Comparison of ENCODE assay signal across 17 cellular contexts in genomic region chr20:23920408-23920780, GRCh38. TPM values are rescaled to one million over a fixed set of nuclear protein-coding genes. Genes with fewer than 3 reads are reported as not detected.
DNase-seq lines count a peak whose midpoint lies in the region; ATAC-seq, FAIRE-seq and TF ChIP-seq lines count a peak whose summit lies in the region.
"Had no signal": no experiment of that assay in that cellular context is flagged by ENCODE, and none has a peak within 500 bp of the region (broad histone marks: within the 10 kb centered on the region; RNA-seq: fewer than 3 reads in every experiment).

No MANE protein-coding gene starts in this region.

- no peak for ATAC-seq in stimulated activated naive CD8-positive, alpha-beta T cell treated with anti-CD3 and anti-CD28 coated beads, Interleukin-15, Interleukin-2, amounts not matched to agents 100 U/mL and 50 U/mL, for 24 hours
- ATAC-seq in HG03571 (IDR thresholded peaks at IDR 0.05; ENCODE audit: unreplicated experiment) (no peak), heart left ventricle (no peak)

- no peak for FAIRE-seq in GM12891 (lab: Jason Lieb, UNC)
- FAIRE-seq: islet of Langerhans had no signal

- no peaks in the 10 kb centered on the region for H3K36me3 Mint-ChIP-seq in stimulated activated naive CD8-positive, alpha-beta T cell treated with anti-CD3 and anti-CD28 coated beads, Interleukin-15, Interleukin-2, amounts not matched to agents 100 ng/mL and 50 ng/mL, for 24 hours (ENCODE audit: low read depth)
- H3K36me3 Mint-ChIP-seq in immature natural killer cell, result peaks cover 0 to 4% (median 0%) of the 10 kb centered on the region in 3 donors
- H3K36me3 Mint-ChIP-seq: activated CD4-positive, alpha-beta memory T cell treated with anti-CD3 and anti-CD28 coated beads for 36 hours had no signal

- H3K4me1 ChIP-seq in SJSA1 (replicated peaks), result peaks cover 35% of the 10 kb centered on the region
- peaks cover 0 to 14% (median 0%) of the 10 kb centered on the region in 12 donors for H3K4me1 ChIP-seq in heart left ventricle
- H3K4me1 ChIP-seq: vagina had no signal

- H3K4me3 Mint-ChIP-seq in stimulated activated naive CD8-positive, alpha-beta T cell treated with anti-CD3 and anti-CD28 coated beads, Interleukin-15, Interleukin-2, amounts not matched to agents 100 ng/mL and 50 ng/mL, for 24 hours, result no peak overlapping the region
- peak overlapping the region; percentile 16 to 64 (median 49) for H3K4me3 Mint-ChIP-seq in immature natural killer cell
- H3K4me3 Mint-ChIP-seq: activated CD4-positive, alpha-beta memory T cell treated with anti-CD3 and anti-CD28 coated beads for 36 hours; activated T-helper 1 cell treated with anti-CD3 and anti-CD28 coated beads, Interleukin-12 subunit alpha, Interleukin-12 subunit beta, Interleukin-2, Interleukin-4 antibody, amounts not matched to agents 30 ng/mL and 10 ng/mL and 1 ng/mL, durations not matched to agents 14 hours and 24 hours and 36 hours; HFFc6 had no signal

- H3K36me3 ChIP-seq in SJSA1 (no peaks in the 10 kb centered on the region), heart left ventricle (no peaks in the 10 kb centered on the region)
- H3K36me3 ChIP-seq: heart right ventricle, vagina had no signal

- H3K27ac Mint-ChIP-seq in stimulated activated naive CD8-positive, alpha-beta T cell treated with anti-CD3 and anti-CD28 coated beads, Interleukin-15, Interleukin-2, amounts not matched to agents 100 ng/mL and 50 ng/mL, for 24 hours, result peak overlapping the region; percentile 1
- H3K27ac Mint-ChIP-seq in immature natural killer cell, result peak overlapping the region in 5 of 6 donors; percentile 50 to 80 (median 60)
- H3K27ac Mint-ChIP-seq: activated CD4-positive, alpha-beta memory T cell treated with anti-CD3 and anti-CD28 coated beads for 36 hours; activated T-helper 1 cell treated with anti-CD3 and anti-CD28 coated beads, Interleukin-12 subunit alpha, Interleukin-12 subunit beta, Interleukin-2, Interleukin-4 antibody, amounts not matched to agents 30 ng/mL and 10 ng/mL and 1 ng/mL, durations not matched to agents 14 hours and 24 hours and 36 hours; HFFc6 had no signal

- no peak for DNase-seq in stimulated activated naive CD8-positive, alpha-beta T cell treated with anti-CD3 and anti-CD28 coated beads, Interleukin-15, Interleukin-2, amounts not matched to agents 100 U/mL and 50 U/mL, for 24 hours
- DNase-seq in SJSA1 (ENCODE audit: low read depth in 1 of 2, low spot score in 2 of 2) (no peak), immature natural killer cell (no peak), heart left ventricle (no peak), GM12891 (ENCODE audit: insufficient read length, low spot score) (no peak)
- DNase-seq in stimulated activated CD4-positive, alpha-beta T cell treated with anti-CD3 and anti-CD28 coated beads, Interleukin-4, amount 100 ng/mL, for 4 hours, result no peak
- DNase-seq: effector memory CD4-positive, alpha-beta T cell had no signal

- H3K27ac ChIP-seq in SJSA1, result peak overlapping the region; percentile 11
- H3K27ac ChIP-seq in heart left ventricle, result no peak overlapping the region
- H3K27ac ChIP-seq: heart right ventricle, KMS-11, vagina had no signal

- H3K9me3 Mint-ChIP-seq in stimulated activated naive CD8-positive, alpha-beta T cell treated with anti-CD3 and anti-CD28 coated beads, Interleukin-15, Interleukin-2, amounts not matched to agents 100 ng/mL and 50 ng/mL, for 24 hours, result no peaks in the 10 kb centered on the region
- no peaks in the 10 kb centered on the region for H3K9me3 Mint-ChIP-seq in immature natural killer cell
- H3K9me3 Mint-ChIP-seq: activated CD4-positive, alpha-beta memory T cell treated with anti-CD3 and anti-CD28 coated beads for 36 hours; activated T-helper 1 cell treated with anti-CD3 and anti-CD28 coated beads, Interleukin-12 subunit alpha, Interleukin-12 subunit beta, Interleukin-2, Interleukin-4 antibody, amounts not matched to agents 30 ng/mL and 10 ng/mL and 1 ng/mL, durations not matched to agents 14 hours and 24 hours and 36 hours had no signal

- H3K27me3 ChIP-seq in SJSA1 (replicated peaks) (no peaks in the 10 kb centered on the region), heart left ventricle (peaks cover 0 to 12% (median 0%) of the 10 kb centered on the region in 9 donors)
- H3K27me3 ChIP-seq: vagina had no signal

- no peak for TF ChIP-seq CTCF in heart left ventricle (IDR thresholded peaks at IDR 0.05)

- intact Hi-C loops in heart left ventricle (cut with DNase I), result loop anchor here in 1 of 10 donors (5.0 kb wide), 1 partner anchor 48 kb away; no protein-coding TSS in a partner anchor

- H3K9me3 ChIP-seq in SJSA1 (replicated peaks) (no peaks in the 10 kb centered on the region), heart left ventricle (no peaks in the 10 kb centered on the region)
- H3K9me3 ChIP-seq: heart right ventricle, vagina had no signal

- H3K4me3 ChIP-seq in SJSA1 (no peak overlapping the region), heart left ventricle (no peak overlapping the region)
- H3K4me3 ChIP-seq: heart right ventricle, vagina had no signal

- H3K4me1 Mint-ChIP-seq in stimulated activated naive CD8-positive, alpha-beta T cell treated with anti-CD3 and anti-CD28 coated beads, Interleukin-15, Interleukin-2, amounts not matched to agents 100 ng/mL and 50 ng/mL, for 24 hours (ENCODE audit: low read depth), result peaks cover 41% of the 10 kb centered on the region
- peaks cover 26 to 37% of the 10 kb centered on the region in 2 donors for H3K4me1 Mint-ChIP-seq in immature natural killer cell

- 75 to 86% (median 77%) methylated on average over 1 of the region's 1 CpG for WGBS in heart left ventricle, 4 donors

- no peaks in the 10 kb centered on the region for H3K27me3 Mint-ChIP-seq in stimulated activated naive CD8-positive, alpha-beta T cell treated with anti-CD3 and anti-CD28 coated beads, Interleukin-15, Interleukin-2, amounts not matched to agents 100 ng/mL and 50 ng/mL, for 24 hours
- H3K27me3 Mint-ChIP-seq in immature natural killer cell (ENCODE audit: low read depth in 3 of 3), result peaks cover 2 to 10% (median 2%) of the 10 kb centered on the region in 3 donors
- H3K27me3 Mint-ChIP-seq: activated CD4-positive, alpha-beta memory T cell treated with anti-CD3 and anti-CD28 coated beads for 36 hours had no signal

- TF ChIP-seq POLR2A in heart left ventricle (IDR thresholded peaks at IDR 0.05) (no peak), GM12891 (IDR thresholded peaks at IDR 0.05; ENCODE audit: low read depth, low read length) (no peak)

TF ChIP-seq in GM12891, 5 proteins besides CTCF, POLR2A, EP300 and RAD21:
- TF ChIP-seq TAF1 (IDR thresholded peaks at IDR 0.05; ENCODE audit: low read depth, low read length) (no peak), POLR2AphosphoS5 (IDR thresholded peaks at IDR 0.05; ENCODE audit: low read depth, low read length) (no peak), POU2F2 (IDR thresholded peaks at IDR 0.05; ENCODE audit: low read depth, low read length) (no peak), PAX5 (IDR thresholded peaks at IDR 0.05; ENCODE audit: insufficient read depth, low read length, severe bottlenecking) (no peak), SPI1 (IDR thresholded peaks at IDR 0.05; ENCODE audit: low read depth, low read length) (no peak)

RNA-seq across cellular contexts. Expression of gene CST5, which starts 40.8 kb away (rescaled TPM):
- not detected in 2 replicates for total RNA-seq in SJSA1 (2014; rRNA removed; shearing (Covaris generic))
- polyA plus RNA-seq in immature natural killer cell (not detected), heart left ventricle (not detected)
- total RNA-seq in heart left ventricle, result not detected
- not detected for polyA plus RNA-seq in GM12891 (2012; ENCODE audit: low read depth, missing spikeins)
- total RNA-seq: activated CD4-positive, alpha-beta memory T cell treated with anti-CD3 and anti-CD28 coated beads for 36 hours; activated T-helper 1 cell treated with anti-CD3 and anti-CD28 coated beads, Interleukin-12 subunit alpha, Interleukin-12 subunit beta, Interleukin-2, Interleukin-4 antibody, amounts not matched to agents 30 ng/mL and 10 ng/mL and 1 ng/mL, durations not matched to agents 14 hours and 24 hours and 36 hours; heart right ventricle; HFFc6; lung microvascular endothelial cell; vagina had no signal
- polyA plus RNA-seq: heart right ventricle had no signal
